ENCODE assay signal across 9 cellular contexts in genomic region chr21:20998886-20999285, GRCh38. TPM values are rescaled to one million over a fixed set of nuclear protein-coding genes. Genes with fewer than 3 reads are reported as not detected.
DNase-seq lines count a peak whose midpoint lies in the region; ATAC-seq and TF ChIP-seq lines count a peak whose summit lies in the region.
"Had no signal": no experiment of that assay in that cellular context is flagged by ENCODE, and none has a peak within 500 bp of the region (broad histone marks: within the 10 kb centered on the region; RNA-seq: fewer than 3 reads in every experiment).

No MANE protein-coding gene starts in this region.

- POLR2A ChIA-PET in HEK293 (lab: Yijun Ruan, JAX), result no interaction called here
- POLR2A ChIA-PET in WTC11 (lab: Charles Lee), result no interaction called here

- no peak for TF ChIP-seq POLR2A in adrenal gland (IDR thresholded peaks at IDR 0.05)

- peaks cover 50% of the 10 kb centered on the region for H3K27me3 Mint-ChIP-seq in WTC11 (ENCODE audit: low read depth)

- H3K36me3 ChIP-seq in HEK293 (ENCODE audit: control insufficient read depth in 2 of 2, insufficient read depth in 1 of 2, low read length in 2 of 2) (no peaks in the 10 kb centered on the region), skeletal muscle satellite cell (ENCODE audit: insufficient read depth, low read length) (no peaks in the 10 kb centered on the region), adrenal gland (replicated peaks in 1 of 2) (no peaks in the 10 kb centered on the region), mucosa of descending colon (ENCODE audit: low read depth) (no peaks in the 10 kb centered on the region)

- H3K36me3 Mint-ChIP-seq in WTC11, result no peaks in the 10 kb centered on the region

- peaks cover 14% of the 10 kb centered on the region for H3K4me1 Mint-ChIP-seq in WTC11

- DNase-seq in WTC11 (ENCODE audit: low spot score), result no peak
- DNase-seq in NCI-H748 (lab: John Stamatoyannopoulos, UW; ENCODE audit: unreplicated experiment), result no peak
- DNase-seq in adrenal gland, result no peak
- DNase-seq in NCI-H2081 treated with DMSO at 0.1 percent for 48 hours (lab: John Stamatoyannopoulos, UW), result no peak
- DNase-seq in mucosa of descending colon, result no peak

- H3K4me1 ChIP-seq in HEK293 (ENCODE audit: control insufficient read depth, insufficient read depth, low read length) (no peaks in the 10 kb centered on the region), skeletal muscle satellite cell (ENCODE audit: control insufficient read depth, insufficient read depth, low read length) (peaks cover 4% of the 10 kb centered on the region), adrenal gland (replicated peaks in 1 of 2) (peaks cover 15 to 43% of the 10 kb centered on the region in 2 donors), mucosa of descending colon (ENCODE audit: low read depth) (peaks cover 8% of the 10 kb centered on the region)

- peak overlapping the region; percentile 74 for H3K4me3 Mint-ChIP-seq in WTC11

- intact Hi-C loops in adrenal gland (cut with DNase I), result loop anchor here in 1 of 2 donors (10.0 kb wide), 1 partner anchor 1796 kb away; no protein-coding TSS in a partner anchor
- intact Hi-C loops in mucosa of descending colon (cut with DNase I, micrococcal nuclease), result no loop called here

- CTCF ChIA-PET in HEK293 (lab: Yijun Ruan, JAX) (interaction anchor here (0.6 to 1.4 kb wide), 5 partner anchors 27 to 234 kb away, joined by 3 to 5 read pairs (median 3); no protein-coding TSS in a partner anchor), WTC11 (lab: Charles Lee) (interaction anchor here (1.2 to 1.7 kb wide), 4 partner anchors 12 to 106 kb away, joined by 5 to 12 read pairs (median 7); no protein-coding TSS in a partner anchor)

- H3K9me3 ChIP-seq in HEK293 (ENCODE audit: control insufficient read depth, insufficient read depth, low read depth, low read length) (no peaks in the 10 kb centered on the region), skeletal muscle satellite cell (replicated peaks; ENCODE audit: low read length) (no peaks in the 10 kb centered on the region), adrenal gland (replicated peaks in 1 of 3) (no peaks in the 10 kb centered on the region), mucosa of descending colon (no peaks in the 10 kb centered on the region)

- H3K9ac ChIP-seq in skeletal muscle satellite cell (ENCODE audit: low read depth, low read length), result peak overlapping the region; percentile 31

- H3K27me3 ChIP-seq in skeletal muscle satellite cell (ENCODE audit: control insufficient read depth, insufficient read depth, low read length) (peaks cover 9% of the 10 kb centered on the region), adrenal gland (no peaks in the 10 kb centered on the region)

- H3K27ac Mint-ChIP-seq in WTC11, result no peak overlapping the region

- H3K9me3 Mint-ChIP-seq in WTC11, result no peaks in the 10 kb centered on the region

- TF ChIP-seq CTCF in HEK293 (tag by site-specific recombination; IDR thresholded peaks at IDR 0.05), result no peak
- TF ChIP-seq CTCF in WTC11 (IDR thresholded peaks at IDR 0.05), result no peak
- TF ChIP-seq CTCF in adrenal gland (IDR thresholded peaks at IDR 0.05), result no peak
- no peak for TF ChIP-seq CTCF in mucosa of descending colon (IDR thresholded peaks at IDR 0.05)

- 10 to 15% (median 12%) methylated on average over 5 of the region's 5 CpGs for WGBS in adrenal gland, 4 donors

- H3K27ac ChIP-seq in HEK293 (ENCODE audit: extremely low read depth, low read depth, low read length), result no peak overlapping the region
- peak overlapping the region in 1 of 5 donors; percentile 71 for H3K27ac ChIP-seq in adrenal gland

- H3K4me3 ChIP-seq in HEK293 (ENCODE audit: low read depth, low read length) (peak overlapping the region; percentile 59), iPS-11a (ENCODE audit: low read depth, low read length) (peak overlapping the region; percentile 65), skeletal muscle satellite cell (ENCODE audit: low read length) (peak overlapping the region; percentile 78), adrenal gland (peak overlapping the region in 1 of 4 donors; percentile 86), mucosa of descending colon (no peak overlapping the region)

- ATAC-seq in WTC11, result no peak
- ATAC-seq in mucosa of descending colon, result no peak

- peak overlapping the region; percentile 87 for H3K4me2 ChIP-seq in skeletal muscle satellite cell (ENCODE audit: low read length)

TF ChIP-seq in HEK293, 187 proteins besides CTCF, POLR2A, EP300 and RAD21 (continues in another document):
- TF ChIP-seq ZNF354C (tag by site-specific recombination; IDR thresholded peaks at IDR 0.05; ENCODE audit: borderline replicate concordance, low read depth) (no peak), ZNF664 (tag by site-specific recombination; IDR thresholded peaks at IDR 0.05) (no peak), ZNF654 (tag by site-specific recombination; IDR thresholded peaks at IDR 0.05; ENCODE audit: low read depth) (no peak), ZNF202 (tag by site-specific recombination; IDR thresholded peaks at IDR 0.05; ENCODE audit: borderline replicate concordance) (no peak), ZFP41 (tag by site-specific recombination; IDR thresholded peaks at IDR 0.05; ENCODE audit: borderline replicate concordance) (no peak), ZNF514 (tag by site-specific recombination; IDR thresholded peaks at IDR 0.05) (no peak), ZNF658 (tag by site-specific recombination; IDR thresholded peaks at IDR 0.05) (no peak), BCL6B (tag by site-specific recombination; IDR thresholded peaks at IDR 0.05) (no peak), ZNF600 (tag by site-specific recombination; IDR thresholded peaks at IDR 0.05) (no peak), ZNF549 (tag by site-specific recombination; IDR thresholded peaks at IDR 0.05) (no peak)

TF ChIP-seq in WTC11, 78 proteins besides CTCF, POLR2A, EP300 and RAD21 (continues in another document):
- no peak for TF ChIP-seq ZNF232 (CRISPR knock-in tag; IDR thresholded peaks at IDR 0.05)
- TF ChIP-seq ERG (CRISPR knock-in tag; IDR thresholded peaks at IDR 0.05), result no peak
- no peak for TF ChIP-seq ZBTB43 (CRISPR knock-in tag; IDR thresholded peaks at IDR 0.05)
- TF ChIP-seq NR2C2 (CRISPR knock-in tag; IDR thresholded peaks at IDR 0.05), result no peak
- no peak for TF ChIP-seq ESRRA (CRISPR knock-in tag; IDR thresholded peaks at IDR 0.05; ENCODE audit: borderline replicate concordance)
- TF ChIP-seq PRDM15 (CRISPR knock-in tag; IDR thresholded peaks at IDR 0.05), result no peak

RNA-seq across cellular contexts. Expression of gene NCAM2, which starts 0.7 kb away (rescaled TPM):
- total RNA-seq in WTC11 (2021), result 0.64 to 1.6 TPM (median 0.94 TPM) in 3 replicates
- total RNA-seq in skeletal muscle satellite cell (2012; rRNA removed), result 0.76 and 1.3 TPM in 2 replicates
- 10 to 100 TPM in 7 of 8 donors, 1 to 10 TPM in 1; 9.1 to 59.4 (median 23.9) TPM for total RNA-seq in adrenal gland
- polyA plus RNA-seq in adrenal gland, result 10 to 100 TPM in 1 of 3 donors, 1 to 10 TPM in 2; 2.2 to 37.6 (median 2.5) TPM
- 10 to 100 TPM in 1 of 3 donors, 1 to 10 TPM in 2; 2.9 to 14.1 (median 4.0) TPM for total RNA-seq in mucosa of descending colon
- total RNA-seq: HT1080 had no signal
